ENCODE assay signal across 16 cellular contexts in genomic region chr7:107596881-107597581, GRCh38. TPM values are rescaled to one million over a fixed set of nuclear protein-coding genes. Genes with fewer than 3 reads are reported as not detected.
A peak's percentile ranks its signal among the peaks of the same experiment; 100 is the strongest.
DNase-seq lines count a peak whose midpoint lies in the region; ATAC-seq, FAIRE-seq and TF ChIP-seq lines count a peak whose summit lies in the region.
"Had no signal": no experiment of that assay in that cellular context is flagged by ENCODE, and none has a peak within 500 bp of the region (broad histone marks: within the 10 kb centered on the region; RNA-seq: fewer than 3 reads in every experiment).

No MANE protein-coding gene starts in this region.

- TF ChIP-seq CTCF in A549 (IDR thresholded peaks at IDR 0.05) (no peak), HFFc6 (IDR thresholded peaks at IDR 0.05) (no peak), K562 (IDR thresholded peaks at IDR 0.05 in 2 of 3, conservative IDR thresholded peaks at IDR 0.05 in 1 of 3; ENCODE audit: insufficient read depth in 2 of 3, low read depth in 1 of 3, low read length in 3 of 3) (no peak), left lung (IDR thresholded peaks at IDR 0.05) (no peak)

- H3K36me3 ChIP-seq in K562 (ENCODE audit: control insufficient read depth, insufficient read depth, low read length) (peaks cover 78% of the 10 kb centered on the region), left lung (peaks cover 0 to 34% of the 10 kb centered on the region in 2 donors), H7 (replicated peaks; ENCODE audit: control insufficient read depth, insufficient read depth, low read length) (no peaks in the 10 kb centered on the region)

- in situ Hi-C loops in K562 (cut with MboI), result no loop called here

- intact Hi-C loops in K562 (cut with micrococcal nuclease) (no loop called here), left lung (cut with DNase I) (no loop called here)

- H3K9ac ChIP-seq in K562 (ENCODE audit: insufficient read depth in 1 of 2, low read depth in 2 of 2, low read length in 2 of 2), result no peak overlapping the region

- no peaks in the 10 kb centered on the region for H4K20me1 ChIP-seq in K562 (replicated peaks; ENCODE audit: control insufficient read depth, insufficient read depth, low read length)

- CTCF ChIA-PET in A549 (lab: Yijun Ruan, JAX), result interaction anchor here (1.1 kb wide), 1 partner anchor 10 kb away, joined by 3 read pairs; no protein-coding TSS in a partner anchor
- CTCF ChIA-PET in K562 (lab: Yijun Ruan, JAX; ENCODE audit: low intra/inter-chr PET ratio), result no interaction called here

- H3K4me2 ChIP-seq in A549, result no peak overlapping the region
- no peak overlapping the region for H3K4me2 ChIP-seq in K562 (ENCODE audit: insufficient read depth, low read length)

- 87% methylated on average over 5 of the region's 5 CpGs for WGBS in A549 (ENCODE audit: missing lambda C conversion rate)
- WGBS in K562 (ENCODE audit: insufficient coverage, low coverage, missing lambda C conversion rate), result 86% methylated on average over 5 of the region's 5 CpGs

- H3K27me3 Mint-ChIP-seq in HFFc6 (ENCODE audit: insufficient read depth), result no peaks in the 10 kb centered on the region
- H3K27me3 Mint-ChIP-seq: memory B cell had no signal

- FAIRE-seq in A549 (lab: Jason Lieb, UNC) (peak; percentile 13), K562 (lab: Jason Lieb, UNC) (no peak)

- H3K27ac Mint-ChIP-seq in HFFc6, result peak overlapping the region; percentile 54
- H3K27ac Mint-ChIP-seq: memory B cell had no signal

- H3K9me3 Mint-ChIP-seq in HFFc6, result no peaks in the 10 kb centered on the region
- H3K9me3 Mint-ChIP-seq: memory B cell had no signal

- peaks cover 2% of the 10 kb centered on the region for H3K9me1 ChIP-seq in K562 (ENCODE audit: control insufficient read depth, insufficient read depth, low read length)

- BruUV-seq in K562 (replicated peaks; lab: Mats Ljungman, UMichigan), result no TSS peak

- H3K9me3 ChIP-seq in A549, result no peaks in the 10 kb centered on the region
- H3K9me3 ChIP-seq in K562 (replicated peaks; ENCODE audit: control insufficient read depth, insufficient read depth, low read depth, low read length), result no peaks in the 10 kb centered on the region
- no peaks in the 10 kb centered on the region for H3K9me3 ChIP-seq in left lung
- H3K9me3 ChIP-seq: esophagus muscularis mucosa, SK-N-SH had no signal

- ATAC-seq in A549 (no peak), K562 (peak; percentile 36; the same call in 1 of the 3 replicates), GM21529 (IDR thresholded peaks at IDR 0.05; ENCODE audit: unreplicated experiment) (no peak), left lung (no peak)

- H3K4me3 ChIP-seq in A549, result no peak overlapping the region
- no peak overlapping the region for H3K4me3 ChIP-seq in K562
- no peak overlapping the region for H3K4me3 ChIP-seq in left lung
- no peak overlapping the region for H3K4me3 ChIP-seq in H7 (ENCODE audit: insufficient read depth, low read depth, low read length)
- H3K4me3 ChIP-seq: esophagus muscularis mucosa had no signal

- no peak overlapping the region for H2AFZ ChIP-seq in K562 (ENCODE audit: low read depth, low read length)

- TF ChIP-seq POLR2A in A549 (IDR thresholded peaks at IDR 0.05; ENCODE audit: low read length), result no peak
- TF ChIP-seq POLR2A in K562 (conservative IDR thresholded peaks at IDR 0.05), result no peak

- TF ChIP-seq EP300 in A549 (IDR thresholded peaks at IDR 0.05) (no peak), K562 (IDR thresholded peaks at IDR 0.05; ENCODE audit: low read length) (no peak)

- H3K4me1 Mint-ChIP-seq in HFFc6 (ENCODE audit: low read depth), result peaks cover 53% of the 10 kb centered on the region
- H3K4me1 Mint-ChIP-seq: memory B cell had no signal

- POLR2A ChIA-PET in A549 (lab: Yijun Ruan, JAX) (no interaction called here), K562 (lab: Yijun Ruan, JAX) (interaction anchor here (1.5 to 2.0 kb wide), 3 partner anchors 9 to 15 kb away, joined by 4 to 6 read pairs (median 5); no protein-coding TSS in a partner anchor)

- DNase-seq in A549 (ENCODE audit: low read depth in 1 of 2, low spot score in 1 of 2) (no peak), HFFc6 (no peak), K562 (ENCODE audit: extremely low read depth in 1 of 4, low spot score in 3 of 4) (no peak), left kidney (ENCODE audit: low read depth, low spot score) (peak; percentile 54), left lung (no peak), NCI-H2029 (lab: John Stamatoyannopoulos, UW) (no peak), H7 (no peak)
- DNase-seq: activated naive CD4-positive, alpha-beta T cell treated with anti-CD3 and anti-CD28 coated beads, Interleukin-2, amount 50 U/mL, for 16 hours; DMS53; NCI-H2171; occipital lobe; SK-N-SH; stimulated activated CD4-positive, alpha-beta T cell treated with anti-CD3 and anti-CD28 coated beads, Interleukin-15, amount 100 ng/mL, for 24 hours had no signal

- no peak overlapping the region for H3K27ac ChIP-seq in A549
- no peak overlapping the region for H3K27ac ChIP-seq in K562 (ENCODE audit: extremely low read depth, low read depth, low read length)
- H3K27ac ChIP-seq in left lung, result no peak overlapping the region
- H3K27ac ChIP-seq: esophagus muscularis mucosa had no signal

- TF ChIP-seq RAD21 in A549 (conservative IDR thresholded peaks at IDR 0.05 in 1 of 2, IDR thresholded peaks at IDR 0.05 in 1 of 2), result no peak
- no peak for TF ChIP-seq RAD21 in K562 (CRISPR knock-in tag; conservative IDR thresholded peaks at IDR 0.05 in 1 of 2, IDR thresholded peaks at IDR 0.05 in 1 of 2)

- H3K79me2 ChIP-seq in K562 (ENCODE audit: control insufficient read depth, insufficient read depth, low read length), result no peaks in the 10 kb centered on the region

- H3K4me1 ChIP-seq in A549 (peaks cover 12% of the 10 kb centered on the region; the same call in 2 of the 3 replicates), K562 (replicated peaks in 1 of 2; ENCODE audit: control insufficient read depth in 2 of 2, insufficient read depth in 2 of 2, low read length in 2 of 2) (no peaks in the 10 kb centered on the region), left lung (no peaks in the 10 kb centered on the region)

- H3K4me3 Mint-ChIP-seq in HFFc6, result no peak overlapping the region
- H3K4me3 Mint-ChIP-seq: memory B cell had no signal

- H3K27me3 ChIP-seq in K562 (ENCODE audit: control insufficient read depth in 2 of 2, insufficient read depth in 2 of 2, low read length in 2 of 2) (no peaks in the 10 kb centered on the region), left lung (no peaks in the 10 kb centered on the region), H7 (ENCODE audit: control insufficient read depth, insufficient read depth, low read length) (no peaks in the 10 kb centered on the region)
- H3K27me3 ChIP-seq: esophagus muscularis mucosa had no signal

- H3K36me3 Mint-ChIP-seq in HFFc6 (ENCODE audit: low read depth), result peaks cover 39% of the 10 kb centered on the region

RNA-seq across cellular contexts. Expression of gene BCAP29, which starts 17.0 kb away (rescaled TPM):
- polyA plus RNA-seq in A549 (2011; rRNA removed) (45.2 and 66.9 TPM in 2 replicates), A549 (2017; fragmentation: RNase III; extraction: RNeasy Plus Mini Kit Qiagen cat#74134 plus additional on column Dnase treatment) (38.0 to 43.0 TPM (median 41.3 TPM) in 3 replicates), K562 (2011; rRNA removed) (47.0 and 91.8 TPM in 2 replicates), K562 (2014; fragmentation: Illumina TruSeq; extraction: Trizol) (122 and 137 TPM in 2 replicates), K562 (2014; fragmentation: Nextera tagmentation; extraction: Ambion mirVana) (10 to 100 TPM; 63.4 to 64.4 TPM), K562 (2014; rRNA removed) (77.0 and 79.7 TPM in 2 replicates)
- 10.6 and 11.0 TPM in 2 replicates for polyA plus RNA-seq in A549 (2012; cell fraction: cytosol; rRNA removed)
- polyA plus RNA-seq in A549 (2012; cell fraction: nucleus; rRNA removed), result 7.1 and 14.3 TPM in 2 replicates
- 12.4 and 13.8 TPM in 2 replicates for polyA minus RNA-seq in A549 (2011; rRNA and poly(A)+ RNA removed)
- total RNA-seq in HFFc6 (2021; fragmentation: NEBNext Ultra II Directional; extraction: Animal tissue kit (Norgen Biotek cat#: 25700)), result 10 to 100 TPM; 70.7 to 92.2 (median 89.0) TPM
- 51.4 and 124 TPM in 2 replicates for total RNA-seq in K562 (2011; cell fraction: chromatin; rRNA removed; ENCODE audit: low replicate concordance)
- total RNA-seq in K562 (2011; cell fraction: nucleolus; rRNA removed), result 40.4 and 42.2 TPM in 2 replicates
- 91.8 and 107 TPM in 2 replicates for total RNA-seq in K562 (2011; cell fraction: nucleoplasm; rRNA removed)
- total RNA-seq in K562 (2014; rRNA removed) (57.5 and 64.5 TPM in 2 replicates), K562 (2014; rRNA removed; fragmentation: Illumina TruSeq; extraction: Trizol) (113 and 136 TPM in 2 replicates), K562 (2015; rRNA removed; fragmentation: Illumina TruSeq; extraction: Trizol) (127 and 129 TPM in 2 replicates), K562 (2021) (78.7 and 89.6 TPM in 2 replicates), left lung (10 to 100 TPM; 79.3 to 80.3 TPM)
- polyA plus RNA-seq in K562 (2011; cell fraction: cytosol; rRNA removed), result 15.0 and 31.1 TPM in 2 replicates
- 26.8 and 31.0 TPM in 2 replicates for polyA plus RNA-seq in K562 (2011; cell fraction: nucleus; rRNA removed)
- polyA plus RNA-seq in K562 (2012), result 79.2 and 87.0 TPM in 2 replicates
- 68.8 and 75.1 TPM in 2 replicates for polyA minus RNA-seq in K562 (2011; rRNA and poly(A)+ RNA removed)
- 16.3 and 35.2 TPM in 2 replicates for polyA minus RNA-seq in K562 (2011; cell fraction: cytosol; rRNA and poly(A)+ RNA removed)
- polyA minus RNA-seq in K562 (2011; cell fraction: nucleus; rRNA and poly(A)+ RNA removed), result 50.6 and 69.1 TPM in 2 replicates
- 26.8 and 31.0 TPM in 2 replicates for total RNA-seq in H7 (2014; rRNA removed; shearing (Covaris generic))

RNA-seq across cellular contexts. Expression of gene DUS4L, which starts 33.3 kb away (rescaled TPM):
- polyA plus RNA-seq in A549 (2011; rRNA removed) (13.6 and 17.4 TPM in 2 replicates), A549 (2017; fragmentation: RNase III; extraction: RNeasy Plus Mini Kit Qiagen cat#74134 plus additional on column Dnase treatment) (10.0 to 10.4 TPM (median 10.1 TPM) in 3 replicates), K562 (2011; rRNA removed) (20.2 and 29.4 TPM in 2 replicates), K562 (2014; fragmentation: Illumina TruSeq; extraction: Trizol) (23.9 and 28.6 TPM in 2 replicates), K562 (2014; fragmentation: Nextera tagmentation; extraction: Ambion mirVana) (10 to 100 TPM; 12.2 to 14.5 TPM), K562 (2014; rRNA removed) (31.4 and 33.1 TPM in 2 replicates)
- 4.1 and 4.2 TPM in 2 replicates for polyA plus RNA-seq in A549 (2012; cell fraction: cytosol; rRNA removed)
- 2.2 and 3.5 TPM in 2 replicates for polyA plus RNA-seq in A549 (2012; cell fraction: nucleus; rRNA removed)
- polyA minus RNA-seq in A549 (2011; rRNA and poly(A)+ RNA removed), result 5.3 and 6.4 TPM in 2 replicates
- total RNA-seq in HFFc6 (2021; fragmentation: NEBNext Ultra II Directional; extraction: Animal tissue kit (Norgen Biotek cat#: 25700)), result 1 to 10 TPM; 4.9 to 8.0 (median 6.3) TPM
- total RNA-seq in K562 (2011; cell fraction: chromatin; rRNA removed; ENCODE audit: low replicate concordance), result 25.3 and 48.5 TPM in 2 replicates
- total RNA-seq in K562 (2011; cell fraction: nucleolus; rRNA removed), result 14.5 and 19.7 TPM in 2 replicates
- 29.6 and 44.7 TPM in 2 replicates for total RNA-seq in K562 (2011; cell fraction: nucleoplasm; rRNA removed)
- total RNA-seq in K562 (2014; rRNA removed) (24.9 and 26.7 TPM in 2 replicates), K562 (2014; rRNA removed; fragmentation: Illumina TruSeq; extraction: Trizol) (33.6 and 36.3 TPM in 2 replicates), K562 (2015; rRNA removed; fragmentation: Illumina TruSeq; extraction: Trizol) (25.6 and 28.9 TPM in 2 replicates), K562 (2021) (25.7 and 27.4 TPM in 2 replicates), left lung (1 to 10 TPM; 4.3 to 5.5 TPM)
- polyA plus RNA-seq in K562 (2011; cell fraction: cytosol; rRNA removed), result 6.2 and 10.9 TPM in 2 replicates
- polyA plus RNA-seq in K562 (2011; cell fraction: nucleus; rRNA removed), result 17.7 and 18.7 TPM in 2 replicates
- polyA plus RNA-seq in K562 (2012), result 19.9 and 24.0 TPM in 2 replicates
- 23.2 and 30.6 TPM in 2 replicates for polyA minus RNA-seq in K562 (2011; rRNA and poly(A)+ RNA removed)
- 7.9 and 10.7 TPM in 2 replicates for polyA minus RNA-seq in K562 (2011; cell fraction: cytosol; rRNA and poly(A)+ RNA removed)
- 20.6 and 25.8 TPM in 2 replicates for polyA minus RNA-seq in K562 (2011; cell fraction: nucleus; rRNA and poly(A)+ RNA removed)
- total RNA-seq in H7 (2014; rRNA removed; shearing (Covaris generic)), result 22.9 and 28.6 TPM in 2 replicates

RNA-seq across cellular contexts. Expression of gene COG5, which starts 33.3 kb away (rescaled TPM):
- 33.9 and 44.0 TPM in 2 replicates for polyA plus RNA-seq in A549 (2011; rRNA removed)
- 6.6 and 6.9 TPM in 2 replicates for polyA plus RNA-seq in A549 (2012; cell fraction: cytosol; rRNA removed)
- 5.8 and 6.4 TPM in 2 replicates for polyA plus RNA-seq in A549 (2012; cell fraction: nucleus; rRNA removed)
- 22.5 to 27.2 TPM (median 23.6 TPM) in 3 replicates for polyA plus RNA-seq in A549 (2017; fragmentation: RNase III; extraction: RNeasy Plus Mini Kit Qiagen cat#74134 plus additional on column Dnase treatment)
- 21.9 and 22.5 TPM in 2 replicates for polyA minus RNA-seq in A549 (2011; rRNA and poly(A)+ RNA removed)
- 10 to 100 TPM; 25.6 to 34.8 (median 31.6) TPM for total RNA-seq in HFFc6 (2021; fragmentation: NEBNext Ultra II Directional; extraction: Animal tissue kit (Norgen Biotek cat#: 25700))
- total RNA-seq in K562 (2011; cell fraction: chromatin; rRNA removed; ENCODE audit: low replicate concordance), result 168 and 479 TPM in 2 replicates
- total RNA-seq in K562 (2011; cell fraction: nucleolus; rRNA removed), result 44.5 and 53.0 TPM in 2 replicates
- 102 and 103 TPM in 2 replicates for total RNA-seq in K562 (2011; cell fraction: nucleoplasm; rRNA removed)
- total RNA-seq in K562 (2014; rRNA removed), result 57.1 and 75.1 TPM in 2 replicates
- 56.4 and 70.4 TPM in 2 replicates for total RNA-seq in K562 (2014; rRNA removed; fragmentation: Illumina TruSeq; extraction: Trizol)
- total RNA-seq in K562 (2015; rRNA removed; fragmentation: Illumina TruSeq; extraction: Trizol), result 57.6 and 65.5 TPM in 2 replicates
- total RNA-seq in K562 (2021), result 57.0 and 58.0 TPM in 2 replicates
- polyA plus RNA-seq in K562 (2011; rRNA removed), result 45.1 and 63.6 TPM in 2 replicates
- polyA plus RNA-seq in K562 (2011; cell fraction: cytosol; rRNA removed), result 17.2 and 28.4 TPM in 2 replicates
- 34.3 and 49.8 TPM in 2 replicates for polyA plus RNA-seq in K562 (2011; cell fraction: nucleus; rRNA removed)
- 29.9 and 34.0 TPM in 2 replicates for polyA plus RNA-seq in K562 (2012)
- polyA plus RNA-seq in K562 (2014; fragmentation: Illumina TruSeq; extraction: Trizol), result 31.0 and 42.5 TPM in 2 replicates
- polyA plus RNA-seq in K562 (2014; fragmentation: Nextera tagmentation; extraction: Ambion mirVana), result 10 to 100 TPM; 15.3 to 25.9 TPM
- 40.5 and 52.6 TPM in 2 replicates for polyA plus RNA-seq in K562 (2014; rRNA removed)
- 216 and 243 TPM in 2 replicates for polyA minus RNA-seq in K562 (2011; rRNA and poly(A)+ RNA removed)
- 26.6 and 47.7 TPM in 2 replicates for polyA minus RNA-seq in K562 (2011; cell fraction: cytosol; rRNA and poly(A)+ RNA removed)
- polyA minus RNA-seq in K562 (2011; cell fraction: nucleus; rRNA and poly(A)+ RNA removed), result 128 and 167 TPM in 2 replicates
- total RNA-seq in left lung, result 10 to 100 TPM; 41.4 to 42.6 TPM
- 13.5 and 18.4 TPM in 2 replicates for total RNA-seq in H7 (2014; rRNA removed; shearing (Covaris generic))
